In the genomic region with DNA sequence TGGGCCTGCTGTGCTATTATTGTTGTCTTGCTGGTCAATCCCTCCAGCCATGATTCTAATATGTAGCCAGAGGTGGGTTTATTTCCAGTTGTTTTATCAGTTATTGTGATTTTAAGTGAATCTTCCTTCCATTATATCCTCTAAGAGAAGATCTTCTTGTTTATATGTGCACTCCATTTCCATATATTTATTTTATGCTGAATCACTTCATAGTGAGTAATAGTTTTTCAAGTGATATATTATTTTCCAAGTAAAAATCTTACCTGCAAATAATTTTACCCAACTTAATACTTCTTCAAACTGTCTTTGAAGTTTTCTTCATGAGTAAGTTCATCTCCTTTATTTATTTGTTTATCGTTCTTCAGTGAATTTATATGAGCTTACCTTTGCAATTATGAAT, we compare ENCODE assay signal across 7 cellular contexts. TPM values are rescaled to one million over a fixed set of nuclear protein-coding genes. Genes with fewer than 3 reads are reported as not detected.
"Had no signal": no experiment of that assay in that cellular context is flagged by ENCODE, and none has a peak within 500 bp of the region (broad histone marks: within the 10 kb centered on the region; RNA-seq: fewer than 3 reads in every experiment).

No MANE protein-coding gene starts in this region.

- H2AFZ ChIP-seq: GM23338 had no signal

- DNase-seq: H9, HCEC 1CT had no signal

- ATAC-seq: GM23338 had no signal

- H3K4me3 ChIP-seq: GM23338 had no signal

- FAIRE-seq: H1, H54, HTR-8/SVneo had no signal

- H3K4me2 ChIP-seq: GM23338 had no signal

RNA-seq across cellular contexts. Expression of a gene that starts 13.5 kb away (rescaled TPM):
- total RNA-seq: H1, H9, HT-29 had no signal
